ENCODE assay signal across 10 cellular contexts in the genomic region with DNA sequence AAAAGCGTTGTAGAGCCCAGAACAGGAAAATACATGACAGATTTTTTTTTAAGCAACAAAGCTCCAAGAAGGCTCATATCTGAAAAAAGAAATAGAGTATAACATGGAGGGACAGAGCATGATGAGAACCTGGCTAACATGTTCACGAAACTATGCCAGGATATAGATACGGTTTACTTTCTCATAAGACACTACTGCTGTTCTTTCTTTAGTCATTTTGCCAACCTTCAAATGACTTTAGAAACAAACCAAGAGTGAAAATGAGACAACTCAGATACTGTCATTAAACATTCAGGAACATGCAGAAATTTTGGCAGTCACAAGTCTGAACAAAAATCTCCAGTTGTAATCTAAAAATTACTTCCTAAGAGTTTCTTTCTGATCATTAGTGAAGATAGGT. TPM values are rescaled to one million over a fixed set of nuclear protein-coding genes. Genes with fewer than 3 reads are reported as not detected.
DNase-seq lines count a peak whose midpoint lies in the region; ATAC-seq and TF ChIP-seq lines count a peak whose summit lies in the region.
"Had no signal": no experiment of that assay in that cellular context is flagged by ENCODE, and none has a peak within 500 bp of the region (broad histone marks: within the 10 kb centered on the region; RNA-seq: fewer than 3 reads in every experiment).

No MANE protein-coding gene starts in this region.

- peak overlapping the region; percentile 13 for H3K9ac ChIP-seq in Loucy (ENCODE audit: low read depth, low read length, poor library complexity, severe bottlenecking)
- no peak overlapping the region for H3K9ac ChIP-seq in neural progenitor cell

- H3K4me3 ChIP-seq in ACC112 (ENCODE audit: low read depth, low read length) (no peak overlapping the region), Loucy (ENCODE audit: low read length, poor library complexity, severe bottlenecking) (peak overlapping the region; percentile 5), neural progenitor cell (no peak overlapping the region), mucosa of descending colon (no peak overlapping the region)
- H3K4me3 ChIP-seq: SK-N-MC had no signal

- H3K4me1 ChIP-seq in ACC112 (ENCODE audit: control insufficient read depth, insufficient read depth, low read length, unreplicated experiment) (peaks cover 13% of the 10 kb centered on the region), Loucy (ENCODE audit: insufficient read depth, low read length, poor library complexity, severe bottlenecking) (peaks cover 44% of the 10 kb centered on the region), neural progenitor cell (peaks cover 10% of the 10 kb centered on the region), mucosa of descending colon (ENCODE audit: low read depth) (peaks cover 12% of the 10 kb centered on the region)

- H3K36me3 ChIP-seq in ACC112 (ENCODE audit: insufficient read depth, low read length) = peaks cover 30% of the 10 kb centered on the region
- peaks cover 12% of the 10 kb centered on the region; the same call in 1 of the 2 replicates for H3K36me3 ChIP-seq in Loucy (ENCODE audit: insufficient read depth, low read length)
- H3K36me3 ChIP-seq in neural progenitor cell = peaks cover 14% of the 10 kb centered on the region
- no peaks in the 10 kb centered on the region for H3K36me3 ChIP-seq in mucosa of descending colon (ENCODE audit: low read depth)

- H3K36me3 Mint-ChIP-seq in dendritic cell treated with granulocyte-macrophage colony-stimulating factor and Interleukin-4, amounts not matched to agents 40 ng/mL and 50 ng/mL, for 4 days (ENCODE audit: low read depth) = peaks cover 21% of the 10 kb centered on the region
- H3K36me3 Mint-ChIP-seq in neural progenitor cell = peaks cover 39% of the 10 kb centered on the region

- H3K4me3 Mint-ChIP-seq in dendritic cell treated with granulocyte-macrophage colony-stimulating factor and Interleukin-4, amounts not matched to agents 40 ng/mL and 50 ng/mL, for 4 days = no peak overlapping the region
- no peak overlapping the region for H3K4me3 Mint-ChIP-seq in neural progenitor cell

- H2AFZ ChIP-seq in ACC112 (ENCODE audit: low read length, unreplicated experiment) = no peak overlapping the region
- no peak overlapping the region for H2AFZ ChIP-seq in Loucy (ENCODE audit: low read length)
- H2AFZ ChIP-seq in neural progenitor cell (replicated peaks) = no peak overlapping the region

- H3K27ac Mint-ChIP-seq in dendritic cell treated with granulocyte-macrophage colony-stimulating factor and Interleukin-4, amounts not matched to agents 40 ng/mL and 50 ng/mL, for 4 days = peak overlapping the region; percentile 57
- peak overlapping the region; percentile 17 for H3K27ac Mint-ChIP-seq in neural progenitor cell

- H3K4me2 ChIP-seq in Loucy (ENCODE audit: low read depth, low read length, poor library complexity, severe bottlenecking) = peak overlapping the region; percentile 49
- H3K4me2 ChIP-seq in neural progenitor cell = no peak overlapping the region

- H3K27ac ChIP-seq in ACC112 (ENCODE audit: low read depth, low read length) (peak overlapping the region; percentile 10; the same call in 1 of the 2 replicates), neural progenitor cell (peak overlapping the region; percentile 42)
- H3K27ac ChIP-seq: SK-N-MC had no signal

- H3K79me2 ChIP-seq in ACC112 (ENCODE audit: control insufficient read depth, insufficient read depth, low read length, unreplicated experiment) = peaks cover 93% of the 10 kb centered on the region
- peaks cover 96% of the 10 kb centered on the region for H3K79me2 ChIP-seq in Loucy (ENCODE audit: insufficient read depth, low read length)
- peaks cover 87% of the 10 kb centered on the region for H3K79me2 ChIP-seq in neural progenitor cell (ENCODE audit: low read depth)

- TF ChIP-seq CTCF in Loucy (conservative IDR thresholded peaks at IDR 0.05; ENCODE audit: low read length) (no peak), neural progenitor cell (IDR thresholded peaks at IDR 0.05) (no peak), mucosa of descending colon (IDR thresholded peaks at IDR 0.05) (no peak)

- H3K4me1 Mint-ChIP-seq in dendritic cell treated with granulocyte-macrophage colony-stimulating factor and Interleukin-4, amounts not matched to agents 40 ng/mL and 50 ng/mL, for 4 days (ENCODE audit: low read depth) = peaks cover 50% of the 10 kb centered on the region
- peaks cover 22% of the 10 kb centered on the region for H3K4me1 Mint-ChIP-seq in neural progenitor cell

- H3K9me3 Mint-ChIP-seq in dendritic cell treated with granulocyte-macrophage colony-stimulating factor and Interleukin-4, amounts not matched to agents 40 ng/mL and 50 ng/mL, for 4 days = no peaks in the 10 kb centered on the region
- H3K9me3 Mint-ChIP-seq in neural progenitor cell = peaks cover 33% of the 10 kb centered on the region

- intact Hi-C loops in dendritic cell treated with granulocyte-macrophage colony-stimulating factor and Interleukin-4, amounts not matched to agents 40 ng/mL and 50 ng/mL, for 4 days (cut with micrococcal nuclease) = loop anchor here (10.0 kb wide), 2 partner anchors 126 to 156 kb away; no protein-coding TSS in a partner anchor
- intact Hi-C loops in mucosa of descending colon (cut with DNase I, micrococcal nuclease) = no loop called here

- H3F3A ChIP-seq in Loucy (ENCODE audit: low read depth) = no peaks in the 10 kb centered on the region
- H3F3A ChIP-seq in neural progenitor cell (ENCODE audit: low read depth) = peaks cover 23% of the 10 kb centered on the region

- H3K27me3 Mint-ChIP-seq in dendritic cell treated with granulocyte-macrophage colony-stimulating factor and Interleukin-4, amounts not matched to agents 40 ng/mL and 50 ng/mL, for 4 days = no peaks in the 10 kb centered on the region
- peaks cover 2% of the 10 kb centered on the region for H3K27me3 Mint-ChIP-seq in neural progenitor cell (ENCODE audit: insufficient read depth, low read depth)

- H4K20me1 ChIP-seq in Loucy (ENCODE audit: insufficient read depth, low read length, poor library complexity, severe bottlenecking) = peaks cover 8% of the 10 kb centered on the region
- peaks cover 35% of the 10 kb centered on the region for H4K20me1 ChIP-seq in neural progenitor cell (ENCODE audit: low read depth)

- H3K9me3 ChIP-seq in Loucy (ENCODE audit: insufficient read depth, low read depth, low read length) = no peaks in the 10 kb centered on the region
- peaks cover 8% of the 10 kb centered on the region for H3K9me3 ChIP-seq in neural progenitor cell (ENCODE audit: low read depth)
- no peaks in the 10 kb centered on the region for H3K9me3 ChIP-seq in mucosa of descending colon

- H3K9me2 ChIP-seq in Loucy (replicated peaks; ENCODE audit: low read depth, low read length) = no peaks in the 10 kb centered on the region

- ATAC-seq in mucosa of descending colon = no peak

- H3K27me3 ChIP-seq in ACC112 (ENCODE audit: insufficient read depth, low read length) (no peaks in the 10 kb centered on the region), Loucy (ENCODE audit: insufficient read depth, low read length, poor library complexity, severe bottlenecking) (no peaks in the 10 kb centered on the region), neural progenitor cell (no peaks in the 10 kb centered on the region)

- DNase-seq in neural progenitor cell (ENCODE audit: low spot score) (no peak), NCI-H1092 (lab: John Stamatoyannopoulos, UW) (no peak), dermis blood vessel endothelial cell (no peak), mucosa of descending colon (no peak), SHP77 (lab: John Stamatoyannopoulos, UW) (no peak)
- DNase-seq: NCI-H1930 had no signal

RNA-seq across cellular contexts. Expression of a gene that starts 14.3 kb away (rescaled TPM):
- 32.1 and 35.5 TPM in 2 replicates for total RNA-seq in neural progenitor cell (ENCODE audit: low replicate concordance)
- total RNA-seq in dermis blood vessel endothelial cell = 36.9 and 43.3 TPM in 2 replicates
- 10 to 100 TPM; 52.9 to 60.8 (median 59.2) TPM for total RNA-seq in mucosa of descending colon
